ENCODE assay signal across 22 cellular contexts in genomic region chr4:703336-704197, GRCh38. TPM values are rescaled to one million over a fixed set of nuclear protein-coding genes. Genes with fewer than 3 reads are reported as not detected.
"Had no signal": no experiment of that assay in that cellular context is flagged by ENCODE, and none has a peak within 500 bp of the region (broad histone marks: within the 10 kb centered on the region; RNA-seq: fewer than 3 reads in every experiment).

No MANE protein-coding gene starts in this region.

- H3K27ac Mint-ChIP-seq: endodermal cell, nephron, neural progenitor cell, type B pancreatic cell had no signal

- H3K27me3 ChIP-seq: gastrocnemius medialis, testis, tibial artery had no signal

- H2AFZ ChIP-seq: neural progenitor cell had no signal

- H3K27ac ChIP-seq: epithelial cell of prostate, gastrocnemius medialis, neural progenitor cell, psoas muscle, testis, tibial artery had no signal

- DNase-seq: effector CD8-positive, alpha-beta T cell; endodermal cell; foreskin fibroblast; gastrocnemius medialis; mesendoderm; naive thymus-derived CD4-positive, alpha-beta T cell; small intestine; stimulated activated CD4-positive, alpha-beta T cell treated with anti-CD3 and anti-CD28 coated beads, Interleukin-12 subunit alpha, Interleukin-12 subunit beta, amount 100 ng/mL, for 4 hours; stimulated activated CD4-positive, alpha-beta T cell treated with anti-CD3 and anti-CD28 coated beads, Interleukin-1b, Interleukin-23, amount 100 ng/mL, for 48 hours; stimulated activated CD4-positive, alpha-beta T cell treated with anti-CD3 and anti-CD28 coated beads, Interleukin-4, amount 100 ng/mL, for 1 hour; stimulated activated CD8-positive, alpha-beta memory T cell treated with anti-CD3 and anti-CD28 coated beads, Interleukin-4, amount 100 ng/mL, for 48 hours; stimulated activated naive CD8-positive, alpha-beta T cell treated with anti-CD3 and anti-CD28 coated beads, Interleukin-15, Interleukin-2, amounts not matched to agents 100 U/mL and 50 U/mL, for 24 hours; testis; tibial artery had no signal

- H3K9me3 ChIP-seq: gastrocnemius medialis, psoas muscle, testis, tibial artery had no signal

- H3K9me3 Mint-ChIP-seq: nephron, type B pancreatic cell had no signal

- H3K36me3 ChIP-seq: gastrocnemius medialis, neural progenitor cell, tibial artery had no signal

- H3K9ac ChIP-seq: neural progenitor cell had no signal

- H3K4me3 Mint-ChIP-seq: endodermal cell, type B pancreatic cell had no signal

- H3K4me2 ChIP-seq: neural progenitor cell had no signal

- H3K4me3 ChIP-seq: gastrocnemius medialis, lung, neural progenitor cell, psoas muscle, testis, tibial artery had no signal

- H3K27me3 Mint-ChIP-seq: naive thymus-derived CD4-positive, alpha-beta T cell had no signal

- ATAC-seq: esophagus mucosa; gastrocnemius medialis; left lobe of liver; naive thymus-derived CD4-positive, alpha-beta T cell; psoas muscle; stimulated activated naive CD8-positive, alpha-beta T cell treated with anti-CD3 and anti-CD28 coated beads, Interleukin-15, Interleukin-2, amounts not matched to agents 100 U/mL and 50 U/mL, for 24 hours had no signal

- H3K4me1 Mint-ChIP-seq: endodermal cell had no signal

RNA-seq across cellular contexts. Expression of gene SLC49A3, which starts 14.6 kb away (rescaled TPM):
- polyA plus RNA-seq: naive thymus-derived CD4-positive, alpha-beta T cell had no signal
